7 cellular contexts compared by ENCODE assay signal in genomic region chrX:129968968-129969367, GRCh38.
"Had no signal": no experiment of that assay in that cellular context is flagged by ENCODE, and none has a peak within 500 bp of the region (broad histone marks: within the 10 kb centered on the region; RNA-seq: fewer than 3 reads in every experiment).

No MANE protein-coding gene starts in this region.

- H3K9ac ChIP-seq: KMS-11 had no signal

- H3K27ac ChIP-seq: HL-60, KMS-11 had no signal

- FAIRE-seq: HepG2, HTR-8/SVneo had no signal

- H3K4me2 ChIP-seq: KMS-11 had no signal

- ATAC-seq: HepG2 had no signal

- DNase-seq: IMR-90, KBM-7, KG1 had no signal
